ENCODE assay signal across 8 cellular contexts in the genomic region with DNA sequence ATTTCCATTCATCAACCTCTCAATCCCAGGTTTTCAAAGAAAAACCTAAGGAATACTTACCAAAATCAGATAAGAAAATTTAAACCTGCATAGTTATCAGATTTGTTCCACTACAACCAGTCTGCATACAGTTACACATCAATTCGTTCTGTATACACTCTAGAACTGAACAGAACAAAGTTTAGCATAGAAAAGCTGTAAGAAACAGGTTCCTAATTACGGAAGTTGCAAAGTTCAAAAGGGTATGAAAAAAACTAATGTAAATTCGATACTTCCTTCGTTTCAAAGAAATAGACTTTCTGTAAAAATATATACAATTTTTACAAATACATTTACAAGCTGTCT. TPM values are rescaled to one million over a fixed set of nuclear protein-coding genes. Genes with fewer than 3 reads are reported as not detected.
DNase-seq lines count a peak whose midpoint lies in the region; ATAC-seq and TF ChIP-seq lines count a peak whose summit lies in the region.

No MANE protein-coding gene starts in this region.

- peak overlapping the region; percentile 97 for H3K9ac ChIP-seq in Karpas-422 (ENCODE audit: low read length)

- H3K4me3 ChIP-seq in AG10803 (ENCODE audit: low read length) (peak overlapping the region; percentile 99), Karpas-422 (ENCODE audit: low read length) (peak overlapping the region; percentile 89), coronary artery (peak overlapping the region; percentile 87)
- peak overlapping the region; percentile 95 for H3K4me3 ChIP-seq in naive thymus-derived CD4-positive, alpha-beta T cell (ENCODE audit: low read length)

- H3K79me2 ChIP-seq in Karpas-422 (ENCODE audit: low read length), result peaks cover 74% of the 10 kb centered on the region

- H3K4me2 ChIP-seq in Karpas-422 (ENCODE audit: low read depth, low read length, poor library complexity, severe bottlenecking), result peak overlapping the region; percentile 97

- H3K27ac ChIP-seq in Karpas-422 (ENCODE audit: low read length) (peak overlapping the region; percentile 93), coronary artery (peak overlapping the region; percentile 98 to 99)
- H3K27ac ChIP-seq in naive thymus-derived CD4-positive, alpha-beta T cell (ENCODE audit: low read depth, low read length), result peak overlapping the region; percentile 97

- no peaks in the 10 kb centered on the region for H3K9me2 ChIP-seq in Karpas-422 (replicated peaks; ENCODE audit: insufficient read depth, low read length)

- ATAC-seq in naive thymus-derived CD4-positive, alpha-beta T cell, result no peak
- no peak for ATAC-seq in GM18520 (IDR thresholded peaks at IDR 0.05; ENCODE audit: unreplicated experiment)

- H3K27me3 Mint-ChIP-seq in naive thymus-derived CD4-positive, alpha-beta T cell, result peaks cover 0 to 7% (median 0%) of the 10 kb centered on the region in 5 donors

- POLR2A ChIA-PET in naive thymus-derived CD4-positive, alpha-beta T cell (lab: Charles Lee), result interaction anchor here (0.6 to 18.9 kb wide), 10 partner anchors 11 to 689 kb away, joined by 3 to 1237 read pairs (median 4); a partner anchor contains a TSS

- no peak for DNase-seq in AG10803 (ENCODE audit: low read depth)
- DNase-seq in Karpas-422, result no peak
- no peak for DNase-seq in coronary artery (ENCODE audit: low spot score)
- DNase-seq in naive thymus-derived CD4-positive, alpha-beta T cell, result no peak
- no peak for DNase-seq in NCI-H748 (lab: John Stamatoyannopoulos, UW; ENCODE audit: unreplicated experiment)
- no peak for DNase-seq in activated effector memory CD4-positive, alpha-beta T cell treated with Interleukin-2 at 50 U/mL for 16 hours
- DNase-seq in SHP77 (lab: John Stamatoyannopoulos, UW), result no peak

- H3K4me1 Mint-ChIP-seq in naive thymus-derived CD4-positive, alpha-beta T cell, result peaks cover 25 to 58% (median 43%) of the 10 kb centered on the region in 7 donors

- no peak overlapping the region for H2AFZ ChIP-seq in Karpas-422 (ENCODE audit: low read length)

- H3K4me1 ChIP-seq in Karpas-422 (ENCODE audit: low read length), result peaks cover 67% of the 10 kb centered on the region
- peaks cover 25 to 39% of the 10 kb centered on the region in 2 donors for H3K4me1 ChIP-seq in naive thymus-derived CD4-positive, alpha-beta T cell (ENCODE audit: control insufficient read depth in 2 of 2, insufficient read depth in 2 of 2, low read length in 2 of 2)

- H3K27ac Mint-ChIP-seq in naive thymus-derived CD4-positive, alpha-beta T cell, result peak overlapping the region; percentile 94 to 99 (median 97)

- peaks cover 62% of the 10 kb centered on the region for H3K36me3 ChIP-seq in Karpas-422 (ENCODE audit: insufficient read depth, low read length)
- peaks cover 40 to 63% (median 47%) of the 10 kb centered on the region in 3 experiments for H3K36me3 ChIP-seq in naive thymus-derived CD4-positive, alpha-beta T cell (ENCODE audit: control insufficient read depth in 2 of 3, insufficient read depth in 3 of 3, low read length in 3 of 3)

- CTCF ChIA-PET in naive thymus-derived CD4-positive, alpha-beta T cell (lab: Charles Lee), result interaction anchor here (1.2 to 17.1 kb wide), 3 partner anchors 13 to 53 kb away, joined by 3 to 300 read pairs (median 3); a partner anchor contains a TSS

- TF ChIP-seq CTCF in AG10803 (conservative IDR thresholded peaks at IDR 0.05; ENCODE audit: low read length) (no peak), coronary artery (IDR thresholded peaks at IDR 0.05) (no peak)

- peaks cover 0 to 9% (median 0%) of the 10 kb centered on the region in 11 donors for H3K9me3 Mint-ChIP-seq in naive thymus-derived CD4-positive, alpha-beta T cell

- no peaks in the 10 kb centered on the region for H3K27me3 ChIP-seq in Karpas-422 (ENCODE audit: low read length)
- H3K27me3 ChIP-seq in naive thymus-derived CD4-positive, alpha-beta T cell (ENCODE audit: control insufficient read depth in 2 of 2, insufficient read depth in 2 of 2, low read length in 2 of 2), result no peaks in the 10 kb centered on the region

- intact Hi-C loops in naive thymus-derived CD4-positive, alpha-beta T cell (cut with micrococcal nuclease), result loop anchor here in 1 of 2 donors (1.0 kb wide), 1 partner anchor 8 kb away; no protein-coding TSS in a partner anchor

- H3K36me3 Mint-ChIP-seq in naive thymus-derived CD4-positive, alpha-beta T cell, result peaks cover 27 to 70% (median 62%) of the 10 kb centered on the region in 5 donors

- H3K4me3 Mint-ChIP-seq in naive thymus-derived CD4-positive, alpha-beta T cell, result peak overlapping the region; percentile 92 to 99 (median 95)

- no peaks in the 10 kb centered on the region for H3K9me3 ChIP-seq in Karpas-422 (ENCODE audit: low read length)
- no peaks in the 10 kb centered on the region for H3K9me3 ChIP-seq in naive thymus-derived CD4-positive, alpha-beta T cell (ENCODE audit: control insufficient read depth in 2 of 3, low read length in 3 of 3)

- peaks cover 61% of the 10 kb centered on the region for H4K20me1 ChIP-seq in Karpas-422 (ENCODE audit: insufficient read depth, low read depth, low read length)

RNA-seq across cellular contexts. Expression of a gene that starts 3.1 kb away (rescaled TPM):
- total RNA-seq in Karpas-422 (2014; rRNA removed; shearing (Covaris generic); ENCODE audit: low replicate concordance), result 141 and 150 TPM in 2 replicates
- total RNA-seq in naive thymus-derived CD4-positive, alpha-beta T cell, result 1,000 to 10,000 TPM in 1 of 5 experiments, 100 to 1,000 TPM in 4; 302 to 1,400 (median 377) TPM
- 100 to 1,000 TPM; 171 to 172 TPM for polyA plus RNA-seq in naive thymus-derived CD4-positive, alpha-beta T cell

RNA-seq across cellular contexts. Expression of a gene that starts 27.1 kb away (rescaled TPM):
- total RNA-seq in Karpas-422 (2014; rRNA removed; shearing (Covaris generic); ENCODE audit: low replicate concordance), result not detected in 2 replicates
- 10 to 100 TPM in 1 of 5 experiments, 1 to 10 TPM in 1, under 1 TPM in 3; 0.49 to 27.7 (median 0.79) TPM for total RNA-seq in naive thymus-derived CD4-positive, alpha-beta T cell
- polyA plus RNA-seq in naive thymus-derived CD4-positive, alpha-beta T cell, result under 1 TPM; 0.14 to 0.25 TPM

RNA-seq across cellular contexts. Expression of a gene that starts 53.1 kb away (rescaled TPM):
- total RNA-seq in Karpas-422 (2014; rRNA removed; shearing (Covaris generic); ENCODE audit: low replicate concordance), result 113 and 121 TPM in 2 replicates
- total RNA-seq in naive thymus-derived CD4-positive, alpha-beta T cell, result 100 to 1,000 TPM in 4 of 5 experiments, 10 to 100 TPM in 1; 97.2 to 178 (median 157) TPM
- polyA plus RNA-seq in naive thymus-derived CD4-positive, alpha-beta T cell, result 10 to 100 TPM; 59.4 to 60.0 TPM
